In the genomic region with DNA sequence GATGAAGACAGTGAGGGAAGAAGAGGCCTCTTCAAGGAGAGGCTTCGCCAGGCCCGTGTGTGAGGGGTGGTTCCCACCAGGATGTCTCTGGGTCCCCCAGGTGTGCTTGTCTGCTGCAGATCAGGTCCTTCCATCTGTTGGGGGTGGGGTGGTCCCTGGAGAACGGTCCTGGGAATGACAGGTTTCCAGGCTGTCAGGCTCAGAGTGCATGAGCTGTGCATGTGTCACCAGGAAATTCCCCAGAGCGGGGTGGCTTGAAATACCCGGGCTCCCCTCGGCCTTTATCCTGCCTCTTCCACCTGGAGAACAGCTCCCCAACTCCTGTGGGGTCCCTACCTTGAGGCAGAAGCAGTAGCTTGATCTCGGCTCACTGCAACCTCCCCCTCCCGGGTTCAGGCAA, we compare ENCODE assay signal across 22 cellular contexts.
DNase-seq lines count a peak whose midpoint lies in the region; ATAC-seq, FAIRE-seq and TF ChIP-seq lines count a peak whose summit lies in the region.
"Had no signal": no experiment of that assay in that cellular context is flagged by ENCODE, and none has a peak within 500 bp of the region (broad histone marks: within the 10 kb centered on the region; RNA-seq: fewer than 3 reads in every experiment).

No MANE protein-coding gene starts in this region.

- H3K79me2 ChIP-seq in PC-3 (ENCODE audit: low read length) (no peaks in the 10 kb centered on the region), PC-9 (ENCODE audit: low read depth) (no peaks in the 10 kb centered on the region)

- FAIRE-seq in H54 (lab: Jason Lieb, UNC), result peak; percentile 76
- FAIRE-seq: frontal cortex, pancreas had no signal

- H3K9me2 ChIP-seq in PC-3 (replicated peaks; ENCODE audit: low read length) (no peaks in the 10 kb centered on the region), PC-9 (ENCODE audit: insufficient read depth) (no peaks in the 10 kb centered on the region)

- no peak for TF ChIP-seq CTCF in PC-3 (conservative IDR thresholded peaks at IDR 0.05; ENCODE audit: low read depth, low read length)
- no peak for TF ChIP-seq CTCF in epithelial cell of esophagus (IDR thresholded peaks at IDR 0.05; ENCODE audit: insufficient read depth, low read depth, low read length, missing control alignments)
- no peak for TF ChIP-seq CTCF in spleen (IDR thresholded peaks at IDR 0.05 in 8 of 11, conservative IDR thresholded peaks at IDR 0.05 in 3 of 11)
- TF ChIP-seq CTCF in PC-9 (conservative IDR thresholded peaks at IDR 0.05), result no peak

- peak; percentile 84 for DNase-seq in H54 (ENCODE audit: insufficient read length, low spot score)
- peak; percentile 38 for DNase-seq in PC-3
- peak; percentile 66 for DNase-seq in epithelial cell of esophagus (ENCODE audit: low read depth)
- peak; percentile 37 for DNase-seq in spleen
- no peak for DNase-seq in PC-9
- no peak for DNase-seq in mesenteric fat pad (ENCODE audit: low spot score)
- DNase-seq in Right ventricle myocardium inferior (ENCODE audit: missing footprints), result no peak
- DNase-seq: activated CD8-positive, alpha-beta T cell treated with anti-CD3 and anti-CD28 coated beads for 36 hours; amniotic stem cell; Calu3; DMS79 treated with DMSO at 0.1 percent for 48 hours; KG1; MM.1S; NCI-H1417; NCI-H2029 treated with DMSO at 0.1 percent for 48 hours; NCI-H2227 treated with DMSO at 0.1 percent for 48 hours; retina; stimulated activated naive B cell treated with anti-CD40 and anti-IgM and Interleukin-4, amounts not matched to agents 10 μg/mL and 1 μg/mL and 100 μg/mL, for 72 hours had no signal

- 85 to 94% (median 90%) methylated on average over 4 to 8 of the region's 8 CpGs for WGBS in spleen, 5 donors

- ATAC-seq in PC-3 (peak; percentile 56; the same call in 1 of the 2 replicates), Right ventricle myocardium inferior (no peak)
- ATAC-seq: activated CD8-positive, alpha-beta T cell treated with anti-CD3 and anti-CD28 coated beads for 36 hours; GM23338; pancreas; stimulated activated naive B cell treated with anti-CD40 and anti-IgM and Interleukin-4, amounts not matched to agents 10 μg/mL and 1 μg/mL and 100 μg/mL, for 72 hours had no signal

- H3K36me3 ChIP-seq in PC-3 (ENCODE audit: low read depth, low read length), result no peaks in the 10 kb centered on the region
- no peaks in the 10 kb centered on the region for H3K36me3 ChIP-seq in spleen
- H3K36me3 ChIP-seq in PC-9 (ENCODE audit: low read depth), result no peaks in the 10 kb centered on the region
- H3K36me3 ChIP-seq: pancreas had no signal

- intact Hi-C loops in PC-3 (cut with micrococcal nuclease), result no loop called here
- intact Hi-C loops in spleen (cut with DNase I; ENCODE audit: low total_unique reads), result no loop called here
- intact Hi-C loops in PC-9 (cut with micrococcal nuclease; ENCODE audit: unreplicated experiment), result no loop called here
- intact Hi-C loops in Right ventricle myocardium inferior (cut with DNase I), result no loop called here

- H3K4me3 ChIP-seq in PC-3 (ENCODE audit: low read length) (no peak overlapping the region), epithelial cell of esophagus (ENCODE audit: low read length) (no peak overlapping the region), spleen (no peak overlapping the region), PC-9 (no peak overlapping the region)
- H3K4me3 ChIP-seq: GM23338, pancreas had no signal

- H3K9ac ChIP-seq in PC-3 (ENCODE audit: low read length), result no peak overlapping the region

- CTCF ChIA-PET in PC-3 (lab: Charles Lee) (no interaction called here), PC-9 (lab: Charles Lee) (interaction anchor here (0.6 kb wide), 1 partner anchor 1142 kb away, joined by 4 read pairs; no protein-coding TSS in a partner anchor)

- peaks cover 7% of the 10 kb centered on the region; the same call in 1 of the 2 replicates for H3K4me1 ChIP-seq in PC-3 (ENCODE audit: insufficient read depth, low read length)
- H3K4me1 ChIP-seq in spleen, result no peaks in the 10 kb centered on the region
- no peaks in the 10 kb centered on the region for H3K4me1 ChIP-seq in PC-9 (replicated peaks; ENCODE audit: insufficient read depth)

- H3K9me3 ChIP-seq in PC-3 (ENCODE audit: low read length) (no peaks in the 10 kb centered on the region), spleen (no peaks in the 10 kb centered on the region), PC-9 (ENCODE audit: insufficient read depth, low read depth) (no peaks in the 10 kb centered on the region)
- H3K9me3 ChIP-seq: pancreas had no signal

- no peaks in the 10 kb centered on the region for H3F3A ChIP-seq in PC-3 (ENCODE audit: low read length, unreplicated experiment)
- H3F3A ChIP-seq in PC-9 (ENCODE audit: insufficient read depth, low read depth), result no peaks in the 10 kb centered on the region; the same call in 1 of the 2 replicates

- H3K27ac ChIP-seq in PC-3 (ENCODE audit: low read length) (no peak overlapping the region), spleen (no peak overlapping the region), PC-9 (no peak overlapping the region)
- H3K27ac ChIP-seq: pancreas, RWPE1 had no signal

- H2AFZ ChIP-seq in PC-3 (ENCODE audit: low read length), result no peak overlapping the region
- no peak overlapping the region for H2AFZ ChIP-seq in PC-9
- H2AFZ ChIP-seq: GM23338 had no signal

- POLR2A ChIA-PET in PC-3 (lab: Charles Lee; ENCODE audit: unreplicated experiment) (no interaction called here), PC-9 (lab: Charles Lee; ENCODE audit: unreplicated experiment) (interaction anchor here (1.1 kb wide), 1 partner anchor 139 kb away, joined by 3 read pairs; a partner anchor contains a TSS)

- no peak overlapping the region for H3K4me2 ChIP-seq in PC-3 (ENCODE audit: low read length)
- H3K4me2 ChIP-seq in PC-9, result no peak overlapping the region
- H3K4me2 ChIP-seq: GM23338 had no signal

- TF ChIP-seq POLR2A in H54 (IDR thresholded peaks at IDR 0.05; ENCODE audit: low read depth, low read length) (no peak), spleen (IDR thresholded peaks at IDR 0.05) (no peak)

- H4K20me1 ChIP-seq in PC-3 (ENCODE audit: low read length), result no peaks in the 10 kb centered on the region
- no peaks in the 10 kb centered on the region for H4K20me1 ChIP-seq in PC-9 (ENCODE audit: insufficient read depth)

- BruUV-seq in PC-3 (replicated peaks; lab: Mats Ljungman, UMichigan) (no TSS peak), PC-9 (replicated peaks; lab: Mats Ljungman, UMichigan) (no TSS peak)

- H3K27me3 ChIP-seq in PC-3 (ENCODE audit: low read length), result no peaks in the 10 kb centered on the region
- H3K27me3 ChIP-seq in spleen (replicated peaks in 1 of 7), result peaks cover 0 to 16% (median 0%) of the 10 kb centered on the region in 7 donors
- no peaks in the 10 kb centered on the region for H3K27me3 ChIP-seq in PC-9 (ENCODE audit: insufficient read depth, low read depth)
- H3K27me3 ChIP-seq: pancreas had no signal

Comparison
In these comparisons a context has a peak if more than half of its experiments do, and no peak if none do; other contexts are left out.
1. DNase-seq: peak in H54 (single experiment), PC-3 (single experiment), epithelial cell of esophagus (single experiment) and spleen (single experiment); none in PC-9 (0 of 2), mesenteric fat pad (single experiment) and Right ventricle myocardium inferior (single experiment).